ENCODE assay signal across 23 cellular contexts in genomic region chr3:124903896-124904879, GRCh38. TPM values are rescaled to one million over a fixed set of nuclear protein-coding genes. Genes with fewer than 3 reads are reported as not detected.
DNase-seq lines count a peak whose midpoint lies in the region; ATAC-seq and TF ChIP-seq lines count a peak whose summit lies in the region.
"Had no signal": no experiment of that assay in that cellular context is flagged by ENCODE, and none has a peak within 500 bp of the region (broad histone marks: within the 10 kb centered on the region; RNA-seq: fewer than 3 reads in every experiment).

No MANE protein-coding gene starts in this region.

- H3K79me2 ChIP-seq in GM23248 (ENCODE audit: insufficient read depth): no peaks in the 10 kb centered on the region

- in situ Hi-C loops in GM23248 (cut with MboI): loop anchor here (5.0 to 25.0 kb wide), 3 partner anchors 142 to 567 kb away; no protein-coding TSS in a partner anchor

- peak; percentile 29 for DNase-seq in AG10803 (ENCODE audit: low read depth)
- DNase-seq in GM23248: peak; percentile 37
- peak; percentile 24 for DNase-seq in fibroblast of mammary gland (ENCODE audit: low read depth)
- no peak for DNase-seq in type B pancreatic cell (ENCODE audit: extremely low spot score, unreplicated experiment)
- DNase-seq in hepatic stellate cell (ENCODE audit: low spot score): no peak
- DNase-seq in NCI-H2107 treated with DMSO at 0.1 percent for 48 hours (lab: John Stamatoyannopoulos, UW; ENCODE audit: unreplicated experiment): no peak
- DNase-seq: 8988T; BE2C; C1 segment of cervical spinal cord; CD4-positive, CD25-positive, alpha-beta regulatory T cell; CD8-positive, alpha-beta memory T cell; COR-L47; DMS 273 treated with DMSO at 0.1 percent for 48 hours; DMS53; DND-41; Kasumi-1; KG1 had no signal

- H3K36me3 Mint-ChIP-seq in type B pancreatic cell: no peaks in the 10 kb centered on the region
- H3K36me3 Mint-ChIP-seq: CD4-positive, CD25-positive, alpha-beta regulatory T cell; CD8-positive, alpha-beta memory T cell; IgD-negative memory B cell had no signal

- 0 out of 2 replicates have a peak, but pooled peaks cover 6% of the 10 kb centered on the region for H3K4me1 ChIP-seq in GM23248 (ENCODE audit: insufficient read depth)
- H3K4me1 ChIP-seq: HAP-1 had no signal

- no peak overlapping the region for H3K4me3 Mint-ChIP-seq in type B pancreatic cell
- H3K4me3 Mint-ChIP-seq: CD4-positive, CD25-positive, alpha-beta regulatory T cell; CD8-positive, alpha-beta memory T cell; IgD-negative memory B cell had no signal

- no peak overlapping the region for H3K9ac ChIP-seq in GM23248

- peaks cover 3% of the 10 kb centered on the region for H3K27me3 Mint-ChIP-seq in type B pancreatic cell

- H3K4me2 ChIP-seq in GM23248 (ENCODE audit: unreplicated experiment): no peak overlapping the region

- no peaks in the 10 kb centered on the region for H3K9me3 ChIP-seq in GM23248 (ENCODE audit: low read depth)
- H3K9me3 ChIP-seq: BE2C, HAP-1 had no signal

- TF ChIP-seq CTCF in AG10803 (conservative IDR thresholded peaks at IDR 0.05; ENCODE audit: low read length): no peak
- TF ChIP-seq CTCF in fibroblast of mammary gland (conservative IDR thresholded peaks at IDR 0.05; ENCODE audit: control insufficient read depth, insufficient read depth, low read depth, low read length): no peak
- TF ChIP-seq CTCF in type B pancreatic cell (conservative IDR thresholded peaks at IDR 0.05): no peak

- no peaks in the 10 kb centered on the region for H4K20me1 ChIP-seq in GM23248 (ENCODE audit: insufficient read depth)

- 51 to 55% methylated on average over 2 of the region's 2 CpGs for WGBS in GM23248 (ENCODE audit: low coverage in 1 of 2, low lambda C conversion rate in 2 of 2, missing lambda C conversion rate in 2 of 2), 2 experiments

- H3K9me2 ChIP-seq in GM23248 (ENCODE audit: insufficient read depth): no peaks in the 10 kb centered on the region

- peak overlapping the region; percentile 17 for H3K27ac Mint-ChIP-seq in type B pancreatic cell
- H3K27ac Mint-ChIP-seq: CD4-positive, CD25-positive, alpha-beta regulatory T cell; CD8-positive, alpha-beta memory T cell had no signal

- no peak for ATAC-seq in HG03039 (IDR thresholded peaks at IDR 0.05; ENCODE audit: unreplicated experiment)

- H3K4me3 ChIP-seq in AG10803 (ENCODE audit: low read length): no peak overlapping the region
- no peak overlapping the region for H3K4me3 ChIP-seq in GM23248
- no peak overlapping the region for H3K4me3 ChIP-seq in fibroblast of mammary gland (ENCODE audit: control insufficient read depth, low read depth, low read length)
- H3K4me3 ChIP-seq: HAP-1 had no signal

- no peaks in the 10 kb centered on the region for H3K9me3 Mint-ChIP-seq in type B pancreatic cell
- H3K9me3 Mint-ChIP-seq: CD4-positive, CD25-positive, alpha-beta regulatory T cell; CD8-positive, alpha-beta memory T cell; IgD-negative memory B cell had no signal

- H3F3A ChIP-seq in GM23248 (ENCODE audit: insufficient read depth): no peaks in the 10 kb centered on the region

- H3K27me3 ChIP-seq in GM23248 (replicated peaks; ENCODE audit: insufficient read depth): no peaks in the 10 kb centered on the region; the same call in 1 of the 2 replicates
- H3K27me3 ChIP-seq: BE2C had no signal

- no peak overlapping the region for H2AFZ ChIP-seq in GM23248

- no peaks in the 10 kb centered on the region for H3K4me1 Mint-ChIP-seq in type B pancreatic cell (ENCODE audit: unreplicated experiment)

- H3K27ac ChIP-seq in GM23248: no peak overlapping the region
- H3K27ac ChIP-seq: HL-60 had no signal

- no peaks in the 10 kb centered on the region for H3K36me3 ChIP-seq in GM23248 (ENCODE audit: low read depth)
- H3K36me3 ChIP-seq: BE2C, HAP-1 had no signal

RNA-seq across cellular contexts. Expression of gene ITGB5, which starts 17.0 kb away (rescaled TPM):
- 383 and 523 TPM in 2 replicates for total RNA-seq in GM23248 (2014; rRNA removed; shearing (Covaris generic))
- 33.9 and 39.4 TPM in 2 replicates for polyA plus RNA-seq in GM23248 (2016; fragmentation: Nextera tagmentation; extraction: Ambion mirVana)
- 46.0 and 70.7 TPM in 2 replicates for total RNA-seq in type B pancreatic cell (ENCODE audit: low replicate concordance)

RNA-seq across cellular contexts. Expression of gene MUC13, which starts 30.4 kb away (rescaled TPM):
- total RNA-seq in GM23248 (2014; rRNA removed; shearing (Covaris generic)): 0.25 and 0.32 TPM in 2 replicates
- 0.09 and 0.18 TPM in 2 replicates for polyA plus RNA-seq in GM23248 (2016; fragmentation: Nextera tagmentation; extraction: Ambion mirVana)
- total RNA-seq in type B pancreatic cell (ENCODE audit: low replicate concordance): 38.3 and 92.6 TPM in 2 replicates
- total RNA-seq: A673; CD8-positive, alpha-beta memory T cell had no signal
- polyA plus RNA-seq: AG04450; CD4-positive, CD25-positive, alpha-beta regulatory T cell; CD8-positive, alpha-beta memory T cell; IgD-negative memory B cell had no signal

Comparison
In these comparisons a context has a peak if more than half of its experiments do, and no peak if none do; other contexts are left out.
1. DNase-seq: peak in AG10803 (single experiment), GM23248 (single experiment) and fibroblast of mammary gland (single experiment); none in type B pancreatic cell (single experiment), hepatic stellate cell (single experiment) and NCI-H2107 treated with DMSO at 0.1 percent for 48 hours (single experiment).
2. RNA of gene MUC13, which starts 30.4 kb away (total RNA-seq): 38.3 to 92.6 TPM in type B pancreatic cell; 0.25 to 0.32 TPM in GM23248; every median in the first group is over 10 times any median in the second.